17 cellular contexts compared by ENCODE assay signal in the genomic region with DNA sequence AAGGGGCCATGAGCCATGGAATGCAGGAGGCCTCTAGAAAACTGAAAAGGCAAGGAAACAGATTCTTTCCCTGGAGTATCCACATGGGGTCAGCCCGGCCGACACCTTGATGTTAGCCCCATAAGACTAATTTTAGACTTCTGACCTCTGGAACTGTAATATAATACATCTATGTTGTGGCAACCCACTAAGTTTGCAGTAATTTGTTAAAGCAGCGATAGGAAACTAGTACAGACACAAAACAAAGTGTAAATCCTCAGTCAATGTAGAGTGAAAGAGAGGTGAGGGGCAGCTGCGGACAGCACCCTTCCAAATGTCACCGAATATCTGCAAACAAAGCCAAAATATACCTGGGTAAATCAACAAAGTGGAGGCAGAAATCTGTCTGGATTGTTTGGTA. TPM values are rescaled to one million over a fixed set of nuclear protein-coding genes. Genes with fewer than 3 reads are reported as not detected.
DNase-seq lines count a peak whose midpoint lies in the region; ATAC-seq and TF ChIP-seq lines count a peak whose summit lies in the region.
"Had no signal": no experiment of that assay in that cellular context is flagged by ENCODE, and none has a peak within 500 bp of the region (broad histone marks: within the 10 kb centered on the region; RNA-seq: fewer than 3 reads in every experiment).

No MANE protein-coding gene starts in this region.

- no peak overlapping the region for H2AFZ ChIP-seq in neural progenitor cell (replicated peaks)
- H2AFZ ChIP-seq: GM23248 had no signal

- no peaks in the 10 kb centered on the region for H3K36me3 ChIP-seq in neural progenitor cell
- H3K36me3 ChIP-seq in vagina, result no peaks in the 10 kb centered on the region
- H3K36me3 ChIP-seq: BLaER1 treated with 17β-estradiol and CSF1 and Interleukin-3, amounts not matched to agents 10 nM and 100 nM; HAP-1 had no signal

- peaks cover 0 to 4% (median 0%) of the 10 kb centered on the region in 5 experiments for H3K9me3 Mint-ChIP-seq in brain
- H3K9me3 Mint-ChIP-seq in neural progenitor cell, result no peaks in the 10 kb centered on the region
- H3K9me3 Mint-ChIP-seq: CD8-positive, alpha-beta T cell had no signal

- H3F3A ChIP-seq in neural progenitor cell (ENCODE audit: low read depth), result no peaks in the 10 kb centered on the region

- no peaks in the 10 kb centered on the region for H3K27me3 Mint-ChIP-seq in brain
- no peaks in the 10 kb centered on the region for H3K27me3 Mint-ChIP-seq in neural progenitor cell (ENCODE audit: insufficient read depth, low read depth)
- H3K27me3 Mint-ChIP-seq: B cell had no signal

- DNase-seq in dorsolateral prefrontal cortex, result no peak
- DNase-seq in neural progenitor cell (ENCODE audit: low spot score), result no peak
- DNase-seq in vagina (ENCODE audit: extremely low spot score in 2 of 2), result peak in 1 of 2 donors; percentile 22
- no peak for DNase-seq in stimulated activated naive CD8-positive, alpha-beta T cell treated with anti-CD3 and anti-CD28 coated beads, Interleukin-15, Interleukin-2, amounts not matched to agents 100 U/mL and 50 U/mL, for 24 hours
- DNase-seq: CD8-positive, alpha-beta T cell; COR-L47; DMS 273 treated with DMSO at 0.1 percent for 48 hours; DMS53; DND-41; EL; GM23248 had no signal

- H3K9ac ChIP-seq in neural progenitor cell, result no peak overlapping the region
- H3K9ac ChIP-seq: BLaER1 treated with 17β-estradiol and CSF1 and Interleukin-3, amounts not matched to agents 10 nM and 100 nM; GM23248 had no signal

- no peaks in the 10 kb centered on the region for H3K27me3 ChIP-seq in dorsolateral prefrontal cortex
- no peaks in the 10 kb centered on the region for H3K27me3 ChIP-seq in neural progenitor cell
- no peaks in the 10 kb centered on the region for H3K27me3 ChIP-seq in vagina
- H3K27me3 ChIP-seq: BLaER1 treated with 17β-estradiol and CSF1 and Interleukin-3, amounts not matched to agents 10 nM and 100 nM had no signal

- TF ChIP-seq CTCF in brain (conservative IDR thresholded peaks at IDR 0.05), result no peak
- no peak for TF ChIP-seq CTCF in dorsolateral prefrontal cortex (IDR thresholded peaks at IDR 0.05 in 54 of 56, conservative IDR thresholded peaks at IDR 0.05 in 2 of 56; ENCODE audit: low read depth in 1 of 56, partially characterized antibody in 56 of 56)
- no peak for TF ChIP-seq CTCF in neural progenitor cell (IDR thresholded peaks at IDR 0.05)
- TF ChIP-seq CTCF in vagina (IDR thresholded peaks at IDR 0.05), result no peak

- peak overlapping the region in 49 of 59 donors; percentile 5 to 99 (median 94) for H3K27ac ChIP-seq in dorsolateral prefrontal cortex
- no peak overlapping the region for H3K27ac ChIP-seq in neural progenitor cell
- H3K27ac ChIP-seq in vagina, result peak overlapping the region; percentile 82

- no peak for ATAC-seq in stimulated activated naive CD8-positive, alpha-beta T cell treated with anti-CD3 and anti-CD28 coated beads, Interleukin-15, Interleukin-2, amounts not matched to agents 100 U/mL and 50 U/mL, for 24 hours
- ATAC-seq in GM18909 (IDR thresholded peaks at IDR 0.05; ENCODE audit: poor library complexity, unreplicated experiment), result no peak
- ATAC-seq: CD8-positive, alpha-beta T cell; GM12878 had no signal

- no peaks in the 10 kb centered on the region for H3K9me3 ChIP-seq in neural progenitor cell (ENCODE audit: low read depth)
- H3K9me3 ChIP-seq in vagina, result no peaks in the 10 kb centered on the region
- H3K9me3 ChIP-seq: BLaER1 treated with 17β-estradiol and CSF1 and Interleukin-3, amounts not matched to agents 10 nM and 100 nM; HAP-1 had no signal

- H3K4me3 ChIP-seq in dorsolateral prefrontal cortex, result no peak overlapping the region
- no peak overlapping the region for H3K4me3 ChIP-seq in neural progenitor cell
- no peak overlapping the region for H3K4me3 ChIP-seq in vagina
- H3K4me3 ChIP-seq: BLaER1 treated with 17β-estradiol and CSF1 and Interleukin-3, amounts not matched to agents 10 nM and 100 nM; GM12878; GM23248; HAP-1 had no signal

- no peak overlapping the region for H3K4me2 ChIP-seq in neural progenitor cell
- H3K4me2 ChIP-seq: BLaER1 treated with 17β-estradiol and CSF1 and Interleukin-3, amounts not matched to agents 10 nM and 100 nM had no signal

- intact Hi-C loops in dorsolateral prefrontal cortex (cut with DNase I) (loop anchor here in 1 of 2 donors (5.0 kb wide), 1 partner anchor 105 kb away; no protein-coding TSS in a partner anchor), vagina (cut with DNase I) (no loop called here)

- H4K20me1 ChIP-seq in neural progenitor cell (ENCODE audit: low read depth), result no peaks in the 10 kb centered on the region
- H4K20me1 ChIP-seq: BLaER1 treated with 17β-estradiol and CSF1 and Interleukin-3, amounts not matched to agents 10 nM and 100 nM had no signal

- H3K4me1 ChIP-seq in neural progenitor cell, result no peaks in the 10 kb centered on the region
- no peaks in the 10 kb centered on the region for H3K4me1 ChIP-seq in vagina
- H3K4me1 ChIP-seq: HAP-1 had no signal

- H3K4me3 Mint-ChIP-seq in brain (no peak overlapping the region), neural progenitor cell (peak overlapping the region; percentile 44)
- H3K4me3 Mint-ChIP-seq: B cell; CD8-positive, alpha-beta T cell had no signal

- H3K4me1 Mint-ChIP-seq in brain (peaks cover 24% of the 10 kb centered on the region), neural progenitor cell (peaks cover 4% of the 10 kb centered on the region)

- peak overlapping the region in 4 of 5 experiments; percentile 34 to 69 (median 52) for H3K27ac Mint-ChIP-seq in brain
- no peak overlapping the region for H3K27ac Mint-ChIP-seq in neural progenitor cell
- H3K27ac Mint-ChIP-seq: B cell; CD8-positive, alpha-beta T cell had no signal

- no peaks in the 10 kb centered on the region for H3K79me2 ChIP-seq in neural progenitor cell (ENCODE audit: low read depth)

- no peaks in the 10 kb centered on the region for H3K36me3 Mint-ChIP-seq in brain
- H3K36me3 Mint-ChIP-seq in neural progenitor cell, result no peaks in the 10 kb centered on the region
- H3K36me3 Mint-ChIP-seq: CD8-positive, alpha-beta T cell had no signal

- TF ChIP-seq POLR2A in vagina (IDR thresholded peaks at IDR 0.05), result no peak

RNA-seq across cellular contexts. Expression of a gene that starts 7.2 kb away (rescaled TPM):
- polyA plus RNA-seq in brain (ENCODE audit: insufficient read depth, low read depth, low replicate concordance), result 22.3 TPM
- total RNA-seq in dorsolateral prefrontal cortex (10 to 100 TPM; 20.1 to 37.6 (median 27.7) TPM), neural progenitor cell (ENCODE audit: low replicate concordance) (50.0 and 73.9 TPM in 2 replicates), vagina (26.8 TPM)
